Comparison of ENCODE assay signal across 1 cellular context in genomic region chr20:44780226-44780625, GRCh38.
TF ChIP-seq lines count a peak whose summit lies in the region.

No MANE protein-coding gene starts in this region.

TF ChIP-seq in HepG2, 621 proteins besides CTCF, POLR2A, EP300 and RAD21 (continued from another document and continues in another):
- TF ChIP-seq SMAD3 (CRISPR knock-in tag; IDR thresholded peaks at IDR 0.05), result peak; percentile 88
- 0 out of 2 replicates have a peak, but pooled peaks have one; percentile 72 for TF ChIP-seq ZSCAN30 (CRISPR knock-in tag; IDR thresholded peaks at IDR 0.05)
- TF ChIP-seq HOXA3 (CRISPR knock-in tag; IDR thresholded peaks at IDR 0.05), result 0 out of 2 replicates have a peak, but pooled peaks have one; percentile 41
- TF ChIP-seq MIXL1 (CRISPR knock-in tag; IDR thresholded peaks at IDR 0.05), result peak; percentile 87
- peak in 1 of 2 experiments; percentile 95; a peak in 2 of 4 replicates for TF ChIP-seq KLF16 (CRISPR knock-in tag; IDR thresholded peaks at IDR 0.05)
- TF ChIP-seq ZNF280D (CRISPR knock-in tag; IDR thresholded peaks at IDR 0.05), result 0 out of 2 replicates have a peak, but pooled peaks have one; percentile 32
- TF ChIP-seq ZNF572 (CRISPR knock-in tag; IDR thresholded peaks at IDR 0.05), result no peak
- TF ChIP-seq PHB2 (IDR thresholded peaks at IDR 0.05; ENCODE audit: partially characterized antibody), result no peak
- TF ChIP-seq ZNF510 (CRISPR knock-in tag; IDR thresholded peaks at IDR 0.05; ENCODE audit: low read depth), result no peak
- TF ChIP-seq PHF20 (CRISPR knock-in tag; IDR thresholded peaks at IDR 0.05), result no peak
- TF ChIP-seq SYNCRIP (IDR thresholded peaks at IDR 0.05; ENCODE audit: insufficient read depth, low read depth, low read length), result no peak
- 0 out of 2 replicates have a peak, but pooled peaks have one; percentile 70 for TF ChIP-seq RFXANK (CRISPR knock-in tag; IDR thresholded peaks at IDR 0.05)
- no peak for TF ChIP-seq SIN3A (IDR thresholded peaks at IDR 0.05; ENCODE audit: borderline replicate concordance, low read depth, low read length)
- TF ChIP-seq ARID5B (CRISPR knock-in tag; IDR thresholded peaks at IDR 0.05), result peak; percentile 52; the same call in 1 of the 2 replicates
- TF ChIP-seq TEAD2 (CRISPR knock-in tag; IDR thresholded peaks at IDR 0.05), result 0 out of 2 replicates have a peak, but pooled peaks have one; percentile 80
- no peak for TF ChIP-seq TFAP4 (IDR thresholded peaks at IDR 0.05; ENCODE audit: borderline replicate concordance, low read depth)
- no peak for TF ChIP-seq ZNF136 (CRISPR knock-in tag; IDR thresholded peaks at IDR 0.05; ENCODE audit: low read depth)
- no peak for TF ChIP-seq HIC2 (CRISPR knock-in tag; IDR thresholded peaks at IDR 0.05; ENCODE audit: low read depth)
- no peak for TF ChIP-seq CREB1 (IDR thresholded peaks at IDR 0.05)
- no peak for TF ChIP-seq CREB1 (CRISPR knock-in tag; IDR thresholded peaks at IDR 0.05)
- TF ChIP-seq REL (CRISPR knock-in tag; conservative IDR thresholded peaks at IDR 0.05), result no peak
- no peak for TF ChIP-seq RBM22 (optimal IDR thresholded peaks at IDR 0.05; ENCODE audit: low read length)
- TF ChIP-seq ARNT2 (CRISPR knock-in tag; IDR thresholded peaks at IDR 0.05; ENCODE audit: low read depth), result peak; percentile 89; the same call in 1 of the 2 replicates
- TF ChIP-seq DDIT3 (CRISPR knock-in tag; IDR thresholded peaks at IDR 0.05), result no peak
- peak; percentile 93; the same call in 1 of the 2 replicates for TF ChIP-seq NFAT5 (CRISPR knock-in tag; IDR thresholded peaks at IDR 0.05)
- TF ChIP-seq ARNTL (CRISPR knock-in tag; IDR thresholded peaks at IDR 0.05), result no peak
- 0 out of 2 replicates have a peak, but pooled peaks have one; percentile 37 for TF ChIP-seq ZNF235 (CRISPR knock-in tag; IDR thresholded peaks at IDR 0.05; ENCODE audit: borderline replicate concordance)
- no peak for TF ChIP-seq RFX1 (IDR thresholded peaks at IDR 0.05)
- TF ChIP-seq KDM5A (IDR thresholded peaks at IDR 0.05; ENCODE audit: borderline replicate concordance, low read length), result no peak
- TF ChIP-seq THRA (CRISPR knock-in tag; IDR thresholded peaks at IDR 0.05; ENCODE audit: borderline replicate concordance), result peak; percentile 84
- TF ChIP-seq ZNF280B (CRISPR knock-in tag; IDR thresholded peaks at IDR 0.05; ENCODE audit: borderline replicate concordance), result no peak
- 0 out of 2 replicates have a peak, but pooled peaks have one; percentile 43 for TF ChIP-seq ONECUT2 (CRISPR knock-in tag; IDR thresholded peaks at IDR 0.05)
- TF ChIP-seq PCBP1 (IDR thresholded peaks at IDR 0.05; ENCODE audit: borderline replicate concordance, low read depth, low read length), result no peak
- TF ChIP-seq HMG20A (CRISPR knock-in tag; IDR thresholded peaks at IDR 0.05; ENCODE audit: borderline replicate concordance), result peak; percentile 50; the same call in 1 of the 2 replicates
- TF ChIP-seq ZNF660 (CRISPR knock-in tag; IDR thresholded peaks at IDR 0.05; ENCODE audit: borderline replicate concordance, low read depth), result no peak
- no peak for TF ChIP-seq ZNF670 (CRISPR knock-in tag; IDR thresholded peaks at IDR 0.05; ENCODE audit: borderline replicate concordance)
- no peak for TF ChIP-seq ZNF547 (CRISPR knock-in tag; IDR thresholded peaks at IDR 0.05)
- TF ChIP-seq TFE3 (CRISPR knock-in tag; IDR thresholded peaks at IDR 0.05), result peak; percentile 88
- peak; percentile 71 for TF ChIP-seq ELF3 (CRISPR knock-in tag; IDR thresholded peaks at IDR 0.05)
